34 cellular contexts compared by ENCODE assay signal in genomic region chr3:168625477-168625876, GRCh38.
"Had no signal": no experiment of that assay in that cellular context is flagged by ENCODE, and none has a peak within 500 bp of the region (broad histone marks: within the 10 kb centered on the region; RNA-seq: fewer than 3 reads in every experiment).

No MANE protein-coding gene starts in this region.

- H3K27ac ChIP-seq: adrenal gland, body of pancreas, coronary artery, dorsolateral prefrontal cortex, esophagus muscularis mucosa, foreskin keratinocyte, gastrocnemius medialis, heart left ventricle, hepatocyte, VCaP had no signal

- H2AFZ ChIP-seq: hepatocyte had no signal

- H3K4me1 Mint-ChIP-seq: activated B cell treated with CpG ODN at 0.5 μM for 24 hours; activated naive CD4-positive, alpha-beta T cell treated with anti-CD3 and anti-CD28 coated beads, Interleukin-2, amount 50 U/mL, for 24 hours; activated naive CD8-positive, alpha-beta T cell treated with anti-CD3 and anti-CD28 coated beads for 36 hours; activated naive CD8-positive, alpha-beta T cell treated with anti-CD3 and anti-CD28 coated beads, Interleukin-2, amount 50 U/mL, for 24 hours; activated T-helper 17 cell treated with anti-CD3 and anti-CD28 coated beads, Interleukin-2, amount 50 U/mL, for 72 hours had no signal

- H3K4me3 ChIP-seq: adrenal gland, body of pancreas, coronary artery, dorsolateral prefrontal cortex, esophagus muscularis mucosa, gastrocnemius medialis, heart left ventricle, hepatocyte had no signal

- H3K4me3 Mint-ChIP-seq: activated B cell treated with CpG ODN at 0.5 μM for 24 hours; activated CD8-positive, alpha-beta T cell treated with anti-CD3 and anti-CD28 coated beads for 36 hours; activated naive CD4-positive, alpha-beta T cell treated with anti-CD3 and anti-CD28 coated beads for 36 hours; activated naive CD4-positive, alpha-beta T cell treated with anti-CD3 and anti-CD28 coated beads, Interleukin-2, amount 50 U/mL, for 24 hours; activated naive CD8-positive, alpha-beta T cell treated with anti-CD3 and anti-CD28 coated beads for 36 hours; activated naive CD8-positive, alpha-beta T cell treated with anti-CD3 and anti-CD28 coated beads, Interleukin-2, amount 50 U/mL, for 24 hours; activated T-cell treated with anti-CD3 and anti-CD28 coated beads, Interleukin-2, amount 50 U/mL, for 4 hours; activated T-helper 17 cell treated with anti-CD3 and anti-CD28 coated beads, Interleukin-2, amount 50 U/mL, for 72 hours; dendritic cell treated with granulocyte-macrophage colony-stimulating factor and Interleukin-4, amounts not matched to agents 40 ng/mL and 50 ng/mL, for 4 days; effector memory CD8-positive, alpha-beta T cell had no signal

- H3K79me2 ChIP-seq: hepatocyte had no signal

- H3K36me3 Mint-ChIP-seq: activated naive CD4-positive, alpha-beta T cell treated with anti-CD3 and anti-CD28 coated beads, Interleukin-2, amount 50 U/mL, for 24 hours; activated naive CD8-positive, alpha-beta T cell treated with anti-CD3 and anti-CD28 coated beads for 36 hours had no signal

- H3K4me1 ChIP-seq: adrenal gland, body of pancreas, esophagus muscularis mucosa, foreskin keratinocyte, gastrocnemius medialis, heart left ventricle had no signal

- H3K27ac Mint-ChIP-seq: activated B cell treated with CpG ODN at 0.5 μM for 24 hours; activated CD8-positive, alpha-beta T cell treated with anti-CD3 and anti-CD28 coated beads for 36 hours; activated naive CD4-positive, alpha-beta T cell treated with anti-CD3 and anti-CD28 coated beads for 36 hours; activated naive CD4-positive, alpha-beta T cell treated with anti-CD3 and anti-CD28 coated beads, Interleukin-2, amount 50 U/mL, for 24 hours; activated naive CD8-positive, alpha-beta T cell treated with anti-CD3 and anti-CD28 coated beads for 36 hours; activated naive CD8-positive, alpha-beta T cell treated with anti-CD3 and anti-CD28 coated beads, Interleukin-2, amount 50 U/mL, for 24 hours; activated T-helper 17 cell treated with anti-CD3 and anti-CD28 coated beads, Interleukin-2, amount 50 U/mL, for 72 hours; dendritic cell treated with granulocyte-macrophage colony-stimulating factor and Interleukin-4, amounts not matched to agents 40 ng/mL and 50 ng/mL, for 4 days; effector memory CD8-positive, alpha-beta T cell had no signal

- DNase-seq: activated B cell treated with CpG ODN at 0.5 μM for 24 hours; activated CD4-positive, alpha-beta T cell treated with anti-CD3 and anti-CD28 coated beads for 48 hours; activated CD4-positive, alpha-beta T cell treated with anti-CD3 and anti-CD28 coated beads, Interleukin-2, amount 50 U/mL, for 1 hour; activated CD4-positive, alpha-beta T cell treated with anti-CD3 and anti-CD28 coated beads, Interleukin-2, amount 50 U/mL, for 48 hours; activated CD8-positive, alpha-beta memory T cell treated with anti-CD3 and anti-CD28 coated beads for 24 hours; activated CD8-positive, alpha-beta T cell treated with anti-CD3 and anti-CD28 coated beads for 36 hours; activated effector memory CD4-positive, alpha-beta T cell treated with Interleukin-2 at 50 U/mL for 16 hours; activated gamma-delta T cell treated with Interleukin-2 at 50 U/mL for 16 hours; activated naive CD4-positive, alpha-beta T cell treated with anti-CD3 and anti-CD28 coated beads for 36 hours; activated naive CD8-positive, alpha-beta T cell treated with anti-CD3 and anti-CD28 coated beads for 36 hours; activated naive CD8-positive, alpha-beta T cell treated with anti-CD3 and anti-CD28 coated beads, Interleukin-2, amount 50 U/mL, for 24 hours; activated T-cell treated with anti-CD3 and anti-CD28 coated beads, Interleukin-2, amount 50 U/mL, for 4 hours; adrenal gland; amygdala; aorta; body of pancreas; central memory CD4-positive, alpha-beta T cell; cerebellar nuclear complex; dorsolateral prefrontal cortex; effector memory CD8-positive, alpha-beta T cell; erythroblast; foreskin keratinocyte; gastrocnemius medialis; glutamatergic neuron; heart left ventricle; T-helper 2 cell had no signal

- H3K27me3 ChIP-seq: adrenal gland, body of pancreas, esophagus muscularis mucosa, foreskin keratinocyte, gastrocnemius medialis, hepatocyte had no signal

- ATAC-seq: activated CD4-positive, CD25-positive, alpha-beta regulatory T cell treated with anti-CD3 and anti-CD28 coated beads, Interleukin-2, amount 50 U/mL, for 24 hours; activated CD8-positive, alpha-beta T cell treated with anti-CD3 and anti-CD28 coated beads for 36 hours; activated naive CD8-positive, alpha-beta T cell treated with anti-CD3 and anti-CD28 coated beads, Interleukin-2, amount 50 U/mL, for 24 hours; activated T-cell treated with anti-CD3 and anti-CD28 coated beads, Interleukin-2, amount 50 U/mL, for 4 hours; activated T-helper 17 cell treated with anti-CD3 and anti-CD28 coated beads, Interleukin-2, amount 50 U/mL, for 72 hours; body of pancreas; effector memory CD8-positive, alpha-beta T cell; foreskin keratinocyte; gastrocnemius medialis; heart left ventricle had no signal

- H3K36me3 ChIP-seq: adrenal gland, esophagus muscularis mucosa, gastrocnemius medialis, heart left ventricle had no signal

- H3K9me3 ChIP-seq: adrenal gland, body of pancreas, esophagus muscularis mucosa, gastrocnemius medialis, heart left ventricle had no signal

- H3K4me2 ChIP-seq: hepatocyte had no signal

- H3K9me3 Mint-ChIP-seq: activated B cell treated with CpG ODN at 0.5 μM for 24 hours; activated CD8-positive, alpha-beta T cell treated with anti-CD3 and anti-CD28 coated beads for 36 hours; activated naive CD4-positive, alpha-beta T cell treated with anti-CD3 and anti-CD28 coated beads for 36 hours; activated naive CD4-positive, alpha-beta T cell treated with anti-CD3 and anti-CD28 coated beads, Interleukin-2, amount 50 U/mL, for 24 hours; activated naive CD8-positive, alpha-beta T cell treated with anti-CD3 and anti-CD28 coated beads for 36 hours; activated naive CD8-positive, alpha-beta T cell treated with anti-CD3 and anti-CD28 coated beads, Interleukin-2, amount 50 U/mL, for 24 hours; activated T-cell treated with anti-CD3 and anti-CD28 coated beads, Interleukin-2, amount 50 U/mL, for 4 hours; activated T-helper 17 cell treated with anti-CD3 and anti-CD28 coated beads, Interleukin-2, amount 50 U/mL, for 72 hours; dendritic cell treated with granulocyte-macrophage colony-stimulating factor and Interleukin-4, amounts not matched to agents 40 ng/mL and 50 ng/mL, for 4 days had no signal

- H3K27me3 Mint-ChIP-seq: activated B cell treated with CpG ODN at 0.5 μM for 24 hours; activated CD8-positive, alpha-beta T cell treated with anti-CD3 and anti-CD28 coated beads for 36 hours; activated naive CD4-positive, alpha-beta T cell treated with anti-CD3 and anti-CD28 coated beads, Interleukin-2, amount 50 U/mL, for 24 hours; activated naive CD8-positive, alpha-beta T cell treated with anti-CD3 and anti-CD28 coated beads for 36 hours; activated naive CD8-positive, alpha-beta T cell treated with anti-CD3 and anti-CD28 coated beads, Interleukin-2, amount 50 U/mL, for 24 hours; activated T-helper 17 cell treated with anti-CD3 and anti-CD28 coated beads, Interleukin-2, amount 50 U/mL, for 72 hours; dendritic cell treated with granulocyte-macrophage colony-stimulating factor and Interleukin-4, amounts not matched to agents 40 ng/mL and 50 ng/mL, for 4 days; effector memory CD8-positive, alpha-beta T cell had no signal
